ENCODE assay signal across 8 cellular contexts in the genomic region with DNA sequence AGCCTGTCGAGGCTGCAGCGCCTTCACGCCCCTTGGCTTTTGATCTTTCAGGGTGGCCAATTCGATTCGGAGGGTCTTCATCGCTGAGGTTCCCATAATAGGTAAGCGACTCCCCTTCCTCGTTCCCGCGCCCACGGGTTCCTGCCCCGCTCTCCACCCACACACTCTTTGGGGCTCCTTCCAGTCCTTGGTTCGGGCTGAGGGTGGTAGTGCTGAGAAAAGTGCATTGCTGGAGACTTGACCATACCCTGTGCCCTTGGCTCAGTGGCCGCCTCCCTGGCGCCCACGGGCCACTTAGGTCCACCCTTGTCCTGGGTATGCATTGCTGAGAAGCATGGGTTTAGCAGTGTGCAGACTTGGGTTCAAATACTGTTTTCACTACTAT. TPM values are rescaled to one million over a fixed set of nuclear protein-coding genes. Genes with fewer than 3 reads are reported as not detected.
DNase-seq lines count a peak whose midpoint lies in the region; ATAC-seq and TF ChIP-seq lines count a peak whose summit lies in the region.

No MANE protein-coding gene starts in this region.

- no peak for DNase-seq in CD8-positive, alpha-beta T cell
- DNase-seq in MCF 10A (ENCODE audit: unreplicated experiment) (no peak), memory B cell (ENCODE audit: low spot score in 2 of 2) (no peak), uterus (no peak), GM19240 (ENCODE audit: insufficient read length, low spot score) (no peak), NCI-H510A treated with DMSO at 0.1 percent for 48 hours (lab: John Stamatoyannopoulos, UW) (no peak)

- ATAC-seq in CD8-positive, alpha-beta T cell: peak; percentile 10
- ATAC-seq in memory B cell (ENCODE audit: low read depth): no peak
- ATAC-seq in GM21515 (IDR thresholded peaks at IDR 0.05; ENCODE audit: unreplicated experiment): no peak

- no peaks in the 10 kb centered on the region for H3K9me3 Mint-ChIP-seq in CD8-positive, alpha-beta T cell
- no peaks in the 10 kb centered on the region for H3K9me3 Mint-ChIP-seq in MCF 10A (ENCODE audit: unreplicated experiment)
- H3K9me3 Mint-ChIP-seq in memory B cell: no peaks in the 10 kb centered on the region

- peak overlapping the region; percentile 63 for H3K9ac ChIP-seq in HUES48 (ENCODE audit: low read depth, low read length)

- peaks cover 39% of the 10 kb centered on the region for H3K36me3 ChIP-seq in CD8-positive, alpha-beta T cell (ENCODE audit: insufficient read depth, low read length)
- H3K36me3 ChIP-seq in HUES48 (ENCODE audit: control insufficient read depth, insufficient read depth, low read length) (peaks cover 68% of the 10 kb centered on the region), uterus (no peaks in the 10 kb centered on the region)

- peak overlapping the region; percentile 99 for H3K4me3 Mint-ChIP-seq in CD8-positive, alpha-beta T cell
- peak overlapping the region; percentile 76 for H3K4me3 Mint-ChIP-seq in MCF 10A (ENCODE audit: unreplicated experiment)
- peak overlapping the region; percentile 100 for H3K4me3 Mint-ChIP-seq in memory B cell

- H3K27me3 ChIP-seq in CD8-positive, alpha-beta T cell (ENCODE audit: insufficient read depth, low read length): no peaks in the 10 kb centered on the region
- H3K27me3 ChIP-seq in HUES48 (ENCODE audit: control insufficient read depth, insufficient read depth, low read length): no peaks in the 10 kb centered on the region
- no peaks in the 10 kb centered on the region for H3K27me3 ChIP-seq in uterus

- H3K27ac Mint-ChIP-seq in CD8-positive, alpha-beta T cell: peak overlapping the region; percentile 98
- peak overlapping the region; percentile 93 for H3K27ac Mint-ChIP-seq in MCF 10A (ENCODE audit: low read depth, unreplicated experiment)
- peak overlapping the region; percentile 94 for H3K27ac Mint-ChIP-seq in memory B cell

- no peaks in the 10 kb centered on the region for H3K9me3 ChIP-seq in CD8-positive, alpha-beta T cell (ENCODE audit: low read length)
- H3K9me3 ChIP-seq in HUES48 (ENCODE audit: control insufficient read depth, insufficient read depth, low read length) (no peaks in the 10 kb centered on the region), uterus (no peaks in the 10 kb centered on the region)

- H3K4me1 ChIP-seq in CD8-positive, alpha-beta T cell (ENCODE audit: insufficient read depth, low read length): peaks cover 21% of the 10 kb centered on the region
- H3K4me1 ChIP-seq in HUES48 (ENCODE audit: control insufficient read depth, insufficient read depth, low read length) (no peaks in the 10 kb centered on the region), uterus (peaks cover 4 to 13% of the 10 kb centered on the region in 2 donors)

- intact Hi-C loops in CD8-positive, alpha-beta T cell (cut with DNase I, micrococcal nuclease): loop anchor here (1.0 to 10.0 kb wide), 6 partner anchors 16 to 522 kb away; partner anchors contain the start of genes CIAPIN1 (in 2 of the 2), COQ9 (in 2 of the 2), DOK4 (in 1 of the 2) and PSME3IP1 (in 1 of the 2)
- intact Hi-C loops in MCF 10A (cut with micrococcal nuclease) (loop anchor here (2.0 kb wide), 1 partner anchor 44 kb away; no protein-coding TSS in a partner anchor), uterus (cut with DNase I; ENCODE audit: low total_unique reads) (no loop called here)

- peaks cover 36% of the 10 kb centered on the region for H3K4me1 Mint-ChIP-seq in CD8-positive, alpha-beta T cell (ENCODE audit: low read depth)
- H3K4me1 Mint-ChIP-seq in MCF 10A (ENCODE audit: insufficient read depth, unreplicated experiment): peaks cover 7% of the 10 kb centered on the region
- H3K4me1 Mint-ChIP-seq in memory B cell: peaks cover 13% of the 10 kb centered on the region

- TF ChIP-seq CTCF in CD8-positive, alpha-beta T cell (IDR thresholded peaks at IDR 0.05): no peak
- TF ChIP-seq CTCF in MCF 10A (IDR thresholded peaks at IDR 0.05; ENCODE audit: unreplicated experiment): no peak
- no peak for TF ChIP-seq CTCF in uterus (IDR thresholded peaks at IDR 0.05)

- no peaks in the 10 kb centered on the region for H3K27me3 Mint-ChIP-seq in CD8-positive, alpha-beta T cell (ENCODE audit: low read depth)
- H3K27me3 Mint-ChIP-seq in MCF 10A (ENCODE audit: insufficient read depth, unreplicated experiment) (no peaks in the 10 kb centered on the region), memory B cell (no peaks in the 10 kb centered on the region)

- peak overlapping the region; percentile 83 for H3K4me3 ChIP-seq in CD8-positive, alpha-beta T cell (ENCODE audit: low read depth, low read length)
- peak overlapping the region; percentile 90 for H3K4me3 ChIP-seq in HUES48 (ENCODE audit: low read depth, low read length)
- peak overlapping the region; percentile 78 to 96 for H3K4me3 ChIP-seq in uterus

- peaks cover 76% of the 10 kb centered on the region for H3K36me3 Mint-ChIP-seq in CD8-positive, alpha-beta T cell
- peaks cover 48% of the 10 kb centered on the region for H3K36me3 Mint-ChIP-seq in MCF 10A (ENCODE audit: insufficient read depth, unreplicated experiment)
- H3K36me3 Mint-ChIP-seq in memory B cell: peaks cover 21% of the 10 kb centered on the region

- POLR2A ChIA-PET in CD8-positive, alpha-beta T cell (lab: Charles Lee): interaction anchor here (0.7 to 5.2 kb wide), 17 partner anchors 8 to 535 kb away, joined by 3 to 48 read pairs (median 5); partner anchors contain the start of genes ADGRG5, ARL2BP, CCDC102A and CIAPIN1
- POLR2A ChIA-PET in MCF 10A (lab: Yijun Ruan, JAX): interaction anchor here (0.7 to 6.5 kb wide), 9 partner anchors 8 to 164 kb away, joined by 3 to 73 read pairs (median 4); partner anchors contain the start of genes CIAPIN1, COQ9 and DOK4

- BruUV-seq in MCF 10A (replicated peaks; lab: Mats Ljungman, UMichigan): no TSS peak

- H3K27ac ChIP-seq in CD8-positive, alpha-beta T cell (ENCODE audit: low read depth, low read length): peak overlapping the region; percentile 49
- H3K27ac ChIP-seq in HUES48 (ENCODE audit: low read depth, low read length) (peak overlapping the region; percentile 72), uterus (peak overlapping the region; percentile 85 to 87)

- CTCF ChIA-PET in CD8-positive, alpha-beta T cell (lab: Charles Lee): interaction anchor here (0.6 to 2.9 kb wide), 21 partner anchors 10 to 936 kb away, joined by 3 to 16 read pairs (median 4); partner anchors contain the start of genes CIAPIN1, COQ9 and DOK4
- CTCF ChIA-PET in MCF 10A (lab: Yijun Ruan, JAX): interaction anchor here (0.5 to 2.5 kb wide), 18 partner anchors 9 to 1012 kb away, joined by 3 to 23 read pairs (median 5); partner anchors contain the start of genes ARL2BP, CIAPIN1, COQ9 and NUDT21

- TF ChIP-seq POLR2A in uterus (IDR thresholded peaks at IDR 0.05): no peak

RNA-seq across cellular contexts. Expression of gene POLR2C, which starts 0.5 kb away (rescaled TPM):
- total RNA-seq in CD8-positive, alpha-beta T cell: 100 to 1,000 TPM; 101 to 112 TPM
- total RNA-seq in MCF 10A (2022) (43.3 and 44.8 TPM in 2 replicates), uterus (100 to 1,000 TPM in 2 of 4 donors, 10 to 100 TPM in 2; 64.3 to 460 (median 104) TPM)

RNA-seq across cellular contexts. Expression of gene COQ9, which starts 15.7 kb away (rescaled TPM):
- 10 to 100 TPM in 1 of 2 experiments, 1 to 10 TPM in 1; 8.1 to 11.7 TPM for total RNA-seq in CD8-positive, alpha-beta T cell
- total RNA-seq in MCF 10A (2022): 72.5 and 80.8 TPM in 2 replicates
- total RNA-seq in uterus: 10 to 100 TPM; 11.5 to 39.1 (median 23.6) TPM

RNA-seq across cellular contexts. Expression of gene CIAPIN1, which starts 15.8 kb away (rescaled TPM):
- total RNA-seq in CD8-positive, alpha-beta T cell: 10 to 100 TPM; 28.6 to 29.7 TPM
- total RNA-seq in MCF 10A (2022) (99.9 and 105 TPM in 2 replicates), uterus (10 to 100 TPM in 3 of 4 donors, 1 to 10 TPM in 1; 9.7 to 49.0 (median 26.7) TPM)

RNA-seq across cellular contexts. Expression of gene DOK4, which starts 23.3 kb away (rescaled TPM):
- total RNA-seq in CD8-positive, alpha-beta T cell: 1 to 10 TPM; 1.7 to 1.9 TPM
- total RNA-seq in MCF 10A (2022): 6.4 and 7.5 TPM in 2 replicates
- total RNA-seq in uterus: 10 to 100 TPM in 3 of 4 donors, 1 to 10 TPM in 1; 1.8 to 31.6 (median 24.5) TPM

RNA-seq across cellular contexts. Expression of gene CCL17, which starts 58.4 kb away (rescaled TPM):
- total RNA-seq in CD8-positive, alpha-beta T cell: not detected
- not detected in 2 replicates for total RNA-seq in MCF 10A (2022)
- not detected for total RNA-seq in uterus
